ENCODE assay signal across 2 cellular contexts in genomic region chr16:22278841-22279240, GRCh38.
TF ChIP-seq lines count a peak whose summit lies in the region.

No MANE protein-coding gene starts in this region.

TF ChIP-seq in GM23338, 12 proteins besides CTCF, POLR2A, EP300 and RAD21:
- TF ChIP-seq EZH2phosphoT487 (IDR thresholded peaks at IDR 0.05; ENCODE audit: unreplicated experiment) (no peak), JUNB (IDR thresholded peaks at IDR 0.05; ENCODE audit: unreplicated experiment) (no peak), ETS1 (IDR thresholded peaks at IDR 0.05) (no peak)

TF ChIP-seq in K562, 482 proteins besides CTCF, POLR2A, EP300 and RAD21:
- no peak for TF ChIP-seq ELF2 (CRISPR knock-in tag; IDR thresholded peaks at IDR 0.05)
- TF ChIP-seq DLX4 (CRISPR knock-in tag; IDR thresholded peaks at IDR 0.05), result no peak
- no peak for TF ChIP-seq DDX20 (tag; IDR thresholded peaks at IDR 0.05; ENCODE audit: low read depth)
- no peak for TF ChIP-seq UBTF (IDR thresholded peaks at IDR 0.05; ENCODE audit: borderline replicate concordance in 1 of 2, low read depth in 2 of 2, low read length in 2 of 2)
- no peak for TF ChIP-seq ZNF23 (CRISPR knock-in tag; IDR thresholded peaks at IDR 0.05)
- TF ChIP-seq PBX2 (CRISPR knock-in tag; IDR thresholded peaks at IDR 0.05; ENCODE audit: low read depth), result no peak
- no peak for TF ChIP-seq PBX2 (tag; conservative IDR thresholded peaks at IDR 0.05; ENCODE audit: low read depth)
- TF ChIP-seq ZC3H8 (IDR thresholded peaks at IDR 0.05), result no peak
- no peak for TF ChIP-seq FOS (IDR thresholded peaks at IDR 0.05; ENCODE audit: extremely low read depth, insufficient read length)
- TF ChIP-seq RBBP5 (IDR thresholded peaks at IDR 0.05; ENCODE audit: borderline replicate concordance, insufficient read depth, low read length, poor library complexity, severe bottlenecking), result no peak
- TF ChIP-seq ZNF766 (CRISPR knock-in tag; conservative IDR thresholded peaks at IDR 0.05), result no peak
- TF ChIP-seq CREB3 (tag; conservative IDR thresholded peaks at IDR 0.05; ENCODE audit: low read depth), result no peak
- no peak for TF ChIP-seq CXXC5 (CRISPR knock-in tag; IDR thresholded peaks at IDR 0.05)
- TF ChIP-seq POLR2AphosphoS5 (IDR thresholded peaks at IDR 0.05; ENCODE audit: control insufficient read depth, insufficient read depth, low read depth, low read length), result no peak
- no peak for TF ChIP-seq HINFP (tag; conservative IDR thresholded peaks at IDR 0.05; ENCODE audit: low read depth)
- TF ChIP-seq HES1 (IDR thresholded peaks at IDR 0.05; ENCODE audit: low read depth), result no peak
- TF ChIP-seq PATZ1 (CRISPR knock-in tag; IDR thresholded peaks at IDR 0.05; ENCODE audit: borderline replicate concordance), result no peak
- no peak for TF ChIP-seq E2F6 (IDR thresholded peaks at IDR 0.05; ENCODE audit: borderline replicate concordance in 1 of 2, extremely low read depth in 1 of 2, insufficient read depth in 1 of 2, insufficient read length in 1 of 2, low read depth in 1 of 2, low read length in 1 of 2, poor library complexity in 1 of 2, severe bottlenecking in 1 of 2)
